In the genomic region with DNA sequence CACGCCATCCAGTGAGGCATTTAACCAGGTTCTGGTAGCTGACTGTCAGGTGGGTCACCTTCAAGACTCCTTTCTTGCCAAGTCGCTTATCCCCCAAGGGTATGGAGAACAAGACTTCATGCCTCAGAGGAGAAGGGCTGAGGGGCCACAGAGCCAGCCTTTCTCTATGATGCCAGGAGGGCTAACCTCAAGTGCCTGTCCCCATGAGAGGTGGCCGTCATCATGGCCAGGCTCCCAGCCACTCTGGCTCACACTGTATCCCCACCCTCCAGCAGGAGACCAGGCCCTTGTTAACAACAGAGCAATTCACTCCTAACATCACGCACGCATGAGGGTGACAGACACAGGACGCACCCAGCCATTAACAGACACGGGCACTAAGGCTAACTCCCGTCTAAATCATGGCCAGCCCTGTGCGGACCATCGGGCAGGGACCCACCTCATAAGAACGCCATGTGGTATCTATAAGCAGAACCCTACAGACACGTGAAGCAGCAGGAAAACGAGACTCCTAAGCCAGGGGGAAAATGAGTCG, we compare ENCODE assay signal across 13 cellular contexts. TPM values are rescaled to one million over a fixed set of nuclear protein-coding genes. Genes with fewer than 3 reads are reported as not detected.
DNase-seq lines count a peak whose midpoint lies in the region; ATAC-seq, FAIRE-seq and TF ChIP-seq lines count a peak whose summit lies in the region.
"Had no signal": no experiment of that assay in that cellular context is flagged by ENCODE, and none has a peak within 500 bp of the region (broad histone marks: within the 10 kb centered on the region; RNA-seq: fewer than 3 reads in every experiment).

No MANE protein-coding gene starts in this region.

- H3K36me3 Mint-ChIP-seq in activated naive CD8-positive, alpha-beta T cell treated with anti-CD3 and anti-CD28 coated beads for 36 hours = peaks cover 2% of the 10 kb centered on the region
- H3K36me3 Mint-ChIP-seq in nephron (ENCODE audit: low read depth) = peaks cover 13% of the 10 kb centered on the region

- H3K9me3 ChIP-seq in HepG2 (ENCODE audit: low read length) (no peaks in the 10 kb centered on the region), right lobe of liver (no peaks in the 10 kb centered on the region), transverse colon (no peaks in the 10 kb centered on the region)
- H3K9me3 ChIP-seq: esophagus squamous epithelium, ovary had no signal

- TF ChIP-seq EP300 in HepG2 (IDR thresholded peaks at IDR 0.05; ENCODE audit: low read depth in 2 of 2, low read length in 2 of 2) = no peak
- no peak for TF ChIP-seq EP300 in HepG2 (CRISPR knock-in tag; IDR thresholded peaks at IDR 0.05; ENCODE audit: borderline replicate concordance)
- TF ChIP-seq EP300 in transverse colon (IDR thresholded peaks at IDR 0.05; ENCODE audit: low read depth) = no peak

- H4K20me1 ChIP-seq in HepG2 (ENCODE audit: insufficient read depth, low read length) = peaks cover 10% of the 10 kb centered on the region; the same call in 1 of the 2 replicates

- H3K4me1 ChIP-seq in HepG2 (ENCODE audit: insufficient read depth, low read length) (peaks cover 83% of the 10 kb centered on the region), right lobe of liver (peaks cover 0 to 44% (median 18%) of the 10 kb centered on the region in 4 donors), transverse colon (peaks cover 49 to 72% (median 63%) of the 10 kb centered on the region in 4 donors)

- peak overlapping the region; percentile 12 for H3K27ac ChIP-seq in HepG2 (ENCODE audit: extremely low read length, insufficient read depth, low read length)
- H3K27ac ChIP-seq in right lobe of liver = peak overlapping the region in 1 of 3 donors; percentile 67
- H3K27ac ChIP-seq in transverse colon = peak overlapping the region; percentile 43 to 88 (median 81)
- H3K27ac ChIP-seq: ovary had no signal

- CTCF ChIA-PET in HepG2 (lab: Yijun Ruan, JAX; ENCODE audit: low intra/inter-chr PET ratio, low total read pairs) = no interaction called here

- POLR2A ChIA-PET in HepG2 (lab: Yijun Ruan, JAX) = interaction anchor here (1.0 kb wide), 1 partner anchor 111 kb away, joined by 3 read pairs; no protein-coding TSS in a partner anchor

- DNase-seq in HepG2 (ENCODE audit: low spot score) (no peak), right lobe of liver (no peak), transverse colon (no peak), D341Med (ENCODE audit: low spot score) (no peak)
- DNase-seq in activated naive CD8-positive, alpha-beta T cell treated with anti-CD3 and anti-CD28 coated beads for 36 hours = no peak
- DNase-seq in effector CD8-positive, alpha-beta T cell (lab: John Stamatoyannopoulos, UW) = no peak
- DNase-seq in activated effector memory CD4-positive, alpha-beta T cell treated with anti-CD3 and anti-CD28 coated beads, Interleukin-2, amount 50 U/mL, for 16 hours = no peak
- DNase-seq: esophagus squamous epithelium, ovary had no signal

- no TSS peak for BruUV-seq in HepG2 (replicated peaks; lab: Mats Ljungman, UMichigan)

- no peaks in the 10 kb centered on the region for H3K27me3 Mint-ChIP-seq in activated naive CD8-positive, alpha-beta T cell treated with anti-CD3 and anti-CD28 coated beads for 36 hours
- no peaks in the 10 kb centered on the region for H3K27me3 Mint-ChIP-seq in nephron (ENCODE audit: low read depth)

- H3K36me3 ChIP-seq in HepG2 (replicated peaks in 1 of 2; ENCODE audit: control insufficient read depth in 1 of 2, insufficient read depth in 2 of 2, low read length in 2 of 2) (peaks cover 0 to 2% of the 10 kb centered on the region in 2 experiments; a peak in 3 of 5 replicates), right lobe of liver (no peaks in the 10 kb centered on the region), transverse colon (no peaks in the 10 kb centered on the region)
- H3K36me3 ChIP-seq: ovary had no signal

- H3K27me3 ChIP-seq in HepG2 (ENCODE audit: control insufficient read depth in 1 of 2, insufficient read depth in 2 of 2, low read length in 2 of 2) (no peaks in the 10 kb centered on the region), right lobe of liver (no peaks in the 10 kb centered on the region), transverse colon (no peaks in the 10 kb centered on the region)
- H3K27me3 ChIP-seq: esophagus squamous epithelium, ovary had no signal

- ATAC-seq in HepG2 = no peak
- ATAC-seq in right lobe of liver = no peak

- in situ Hi-C loops in HepG2 (cut with HindIII; ENCODE audit: extremely low pct_ligation_motif_present, low pct_unique_long_range_greater_than_20kb) (loop anchor here (10.0 kb wide), 2 partner anchors 48 to 198 kb away; partner anchors contain the start of gene ELL), transverse colon (cut with MboI; ENCODE audit: low pct_ligation_motif_present in 1 of 4, low pct_unique_long_range_greater_than_20kb in 1 of 4, low sequenced_read_pairs in 3 of 4) (no loop called here)

- H3K4me1 Mint-ChIP-seq in activated naive CD8-positive, alpha-beta T cell treated with anti-CD3 and anti-CD28 coated beads for 36 hours = peaks cover 46% of the 10 kb centered on the region
- peaks cover 51% of the 10 kb centered on the region for H3K4me1 Mint-ChIP-seq in nephron

- H2AFZ ChIP-seq in HepG2 (ENCODE audit: low read length) = no peak overlapping the region

- no peak for TF ChIP-seq POLR2A in HepG2 (IDR thresholded peaks at IDR 0.05; ENCODE audit: insufficient read depth in 1 of 2, low read depth in 2 of 2, low read length in 2 of 2)
- TF ChIP-seq POLR2A in right lobe of liver (IDR thresholded peaks at IDR 0.05) = no peak
- no peak for TF ChIP-seq POLR2A in transverse colon (IDR thresholded peaks at IDR 0.05)

- TF ChIP-seq CTCF in HepG2 (CRISPR knock-in tag; IDR thresholded peaks at IDR 0.05) (no peak), right lobe of liver (IDR thresholded peaks at IDR 0.05) (no peak), nephron (IDR thresholded peaks at IDR 0.05; ENCODE audit: unreplicated experiment in 3 of 3) (no peak), transverse colon (IDR thresholded peaks at IDR 0.05) (no peak)

- H3K9ac ChIP-seq in HepG2 (ENCODE audit: insufficient read depth, low read depth, low read length) = no peak overlapping the region

- 98% methylated on average over 12 of the region's 14 CpGs for WGBS in HepG2 (ENCODE audit: low lambda C conversion rate)
- WGBS in right lobe of liver (ENCODE audit: insufficient coverage, low coverage, low lambda C conversion rate, missing lambda C conversion rate) = 82% methylated on average over 6 of the region's 14 CpGs
- WGBS in transverse colon (ENCODE audit: low coverage in 1 of 2), 2 donors = 86 to 92% methylated on average over 6 to 14 of the region's 14 CpGs

- no peak overlapping the region for H3K4me3 Mint-ChIP-seq in activated naive CD8-positive, alpha-beta T cell treated with anti-CD3 and anti-CD28 coated beads for 36 hours
- H3K4me3 Mint-ChIP-seq in nephron = peak overlapping the region in 1 of 3 experiments; percentile 1

- H3K4me2 ChIP-seq in HepG2 (ENCODE audit: low read depth, low read length) = no peak overlapping the region; the same call in 1 of the 2 replicates

- H3K9me3 Mint-ChIP-seq in activated naive CD8-positive, alpha-beta T cell treated with anti-CD3 and anti-CD28 coated beads for 36 hours = no peaks in the 10 kb centered on the region
- no peaks in the 10 kb centered on the region for H3K9me3 Mint-ChIP-seq in nephron

- H3K4me3 ChIP-seq in HepG2 (replicated peaks in 1 of 3; ENCODE audit: insufficient read depth in 1 of 3, low read depth in 2 of 3, low read length in 3 of 3) (no peak overlapping the region), right lobe of liver (no peak overlapping the region), transverse colon (no peak overlapping the region)
- H3K4me3 ChIP-seq: coronary artery, esophagus squamous epithelium, lung, ovary had no signal

- peak overlapping the region; percentile 39 for H3K27ac Mint-ChIP-seq in activated naive CD8-positive, alpha-beta T cell treated with anti-CD3 and anti-CD28 coated beads for 36 hours
- peak overlapping the region in 2 of 3 experiments; percentile 6 to 15 for H3K27ac Mint-ChIP-seq in nephron

- peaks cover 74% of the 10 kb centered on the region for H3K79me2 ChIP-seq in HepG2 (ENCODE audit: insufficient read depth, low read length)

- TF ChIP-seq RAD21 in HepG2 (CRISPR knock-in tag; IDR thresholded peaks at IDR 0.05) = no peak

- FAIRE-seq in HepG2 (lab: Jason Lieb, UNC) = no peak
- FAIRE-seq: GM12891 had no signal

- intact Hi-C loops in HepG2 (cut with micrococcal nuclease; ENCODE audit: unreplicated experiment) (loop anchor here (5.0 kb wide), 1 partner anchor 96 kb away; the partner anchor contains the start of gene UBA52), right lobe of liver (cut with DNase I) (loop anchor here in 1 of 2 donors (10.0 kb wide), 1 partner anchor 88 kb away; no protein-coding TSS in a partner anchor), transverse colon (cut with DNase I; ENCODE audit: low total_unique reads) (loop anchor here (5.0 kb wide), 1 partner anchor 486 kb away; no protein-coding TSS in a partner anchor)

RNA-seq across cellular contexts. Expression of gene ISYNA1, which starts 38.6 kb away (rescaled TPM):
- total RNA-seq in HepG2 (2016; rRNA removed; fragmentation: Illumina TruSeq; extraction: Trizol) (29.4 and 48.5 TPM in 2 replicates), right lobe of liver (1 to 10 TPM; 6.5 to 8.3 (median 7.8) TPM), transverse colon (10 to 100 TPM in 2 of 4 donors, 1 to 10 TPM in 2; 3.0 to 15.1 (median 8.8) TPM)
- 8.4 and 10.1 TPM in 2 replicates for total RNA-seq in HepG2 (2016; cell fraction: cytosol; rRNA removed; fragmentation: Illumina TruSeq; extraction: Trizol; ENCODE audit: low read depth)
- 29.3 and 46.4 TPM in 2 replicates for total RNA-seq in HepG2 (2016; cell fraction: insoluble cytoplasmic fraction; rRNA removed; fragmentation: Illumina TruSeq; extraction: Trizol)
- total RNA-seq in HepG2 (2016; cell fraction: membrane; rRNA removed; fragmentation: Illumina TruSeq; extraction: Trizol) = 16.0 and 18.7 TPM in 2 replicates
- 33.6 and 37.4 TPM in 2 replicates for total RNA-seq in HepG2 (2016; cell fraction: nucleus; rRNA removed; fragmentation: Illumina TruSeq; extraction: Trizol)
- polyA plus RNA-seq in HepG2 (2011; rRNA removed) = 29.6 and 36.5 TPM in 2 replicates
- 14.0 and 25.3 TPM in 2 replicates for polyA plus RNA-seq in HepG2 (2011; cell fraction: cytosol; rRNA removed)
- polyA plus RNA-seq in HepG2 (2011; cell fraction: nucleus; rRNA removed) = 246 and 367 TPM in 2 replicates
- polyA plus RNA-seq in HepG2 (2012) = 32.5 and 49.8 TPM in 2 replicates
- polyA plus RNA-seq in HepG2 (2016; cell fraction: cytosol; fragmentation: Illumina TruSeq; extraction: Trizol; ENCODE audit: low read depth) = 16.0 and 16.5 TPM in 2 replicates
- polyA plus RNA-seq in HepG2 (2016; cell fraction: insoluble cytoplasmic fraction; fragmentation: Illumina TruSeq; extraction: Trizol; ENCODE audit: low read depth) = 44.6 and 57.4 TPM in 2 replicates
- polyA plus RNA-seq in HepG2 (2016; cell fraction: membrane; fragmentation: Illumina TruSeq; extraction: Trizol; ENCODE audit: low read depth) = 18.1 and 22.4 TPM in 2 replicates
- polyA plus RNA-seq in HepG2 (2016; cell fraction: nucleus; fragmentation: Illumina TruSeq; extraction: Trizol; ENCODE audit: insufficient read depth, low read depth) = 103 and 119 TPM in 2 replicates
- 1.3 and 50.2 TPM in 2 replicates for polyA minus RNA-seq in HepG2 (2011; rRNA and poly(A)+ RNA removed; ENCODE audit: low replicate concordance)
- 20.4 and 29.0 TPM in 2 replicates for polyA minus RNA-seq in HepG2 (2011; cell fraction: cytosol; rRNA and poly(A)+ RNA removed)
- polyA minus RNA-seq in HepG2 (2011; cell fraction: nucleus; rRNA and poly(A)+ RNA removed) = 13.3 and 14.3 TPM in 2 replicates
- total RNA-seq in activated naive CD8-positive, alpha-beta T cell treated with anti-CD3 and anti-CD28 coated beads for 36 hours = 10 to 100 TPM; 29.6 to 32.7 TPM

RNA-seq across cellular contexts. Expression of gene ELL, which starts 45.3 kb away (rescaled TPM):
- total RNA-seq in HepG2 (2016; rRNA removed; fragmentation: Illumina TruSeq; extraction: Trizol) = 3.2 and 3.7 TPM in 2 replicates
- total RNA-seq in HepG2 (2016; cell fraction: cytosol; rRNA removed; fragmentation: Illumina TruSeq; extraction: Trizol; ENCODE audit: low read depth) = 0.71 and 1.1 TPM in 2 replicates
- 2.7 and 4.1 TPM in 2 replicates for total RNA-seq in HepG2 (2016; cell fraction: insoluble cytoplasmic fraction; rRNA removed; fragmentation: Illumina TruSeq; extraction: Trizol)
- total RNA-seq in HepG2 (2016; cell fraction: membrane; rRNA removed; fragmentation: Illumina TruSeq; extraction: Trizol) = 2.3 and 2.5 TPM in 2 replicates
- 3.3 and 4.8 TPM in 2 replicates for total RNA-seq in HepG2 (2016; cell fraction: nucleus; rRNA removed; fragmentation: Illumina TruSeq; extraction: Trizol)
- 5.4 and 5.8 TPM in 2 replicates for polyA plus RNA-seq in HepG2 (2011; rRNA removed)
- 3.2 and 4.3 TPM in 2 replicates for polyA plus RNA-seq in HepG2 (2011; cell fraction: cytosol; rRNA removed)
- polyA plus RNA-seq in HepG2 (2011; cell fraction: nucleus; rRNA removed) = 27.1 and 34.7 TPM in 2 replicates
- polyA plus RNA-seq in HepG2 (2012) = 7.1 TPM in 2 replicates
- 0.20 and 0.33 TPM in 2 replicates for polyA plus RNA-seq in HepG2 (2016; cell fraction: cytosol; fragmentation: Illumina TruSeq; extraction: Trizol; ENCODE audit: low read depth)
- polyA plus RNA-seq in HepG2 (2016; cell fraction: insoluble cytoplasmic fraction; fragmentation: Illumina TruSeq; extraction: Trizol; ENCODE audit: low read depth) = 3.1 and 4.0 TPM in 2 replicates
- 1.0 and 1.1 TPM in 2 replicates for polyA plus RNA-seq in HepG2 (2016; cell fraction: membrane; fragmentation: Illumina TruSeq; extraction: Trizol; ENCODE audit: low read depth)
- polyA plus RNA-seq in HepG2 (2016; cell fraction: nucleus; fragmentation: Illumina TruSeq; extraction: Trizol; ENCODE audit: insufficient read depth, low read depth) = 5.1 and 5.2 TPM in 2 replicates
- 6.3 and 17.2 TPM in 2 replicates for polyA minus RNA-seq in HepG2 (2011; rRNA and poly(A)+ RNA removed; ENCODE audit: low replicate concordance)
- polyA minus RNA-seq in HepG2 (2011; cell fraction: cytosol; rRNA and poly(A)+ RNA removed) = 6.0 and 8.8 TPM in 2 replicates
- polyA minus RNA-seq in HepG2 (2011; cell fraction: nucleus; rRNA and poly(A)+ RNA removed) = 12.9 and 14.3 TPM in 2 replicates
- 10 to 100 TPM in 2 of 6 experiments, 1 to 10 TPM in 4; 5.3 to 11.9 (median 8.6) TPM for total RNA-seq in right lobe of liver
- 10 to 100 TPM; 20.0 to 21.0 TPM for total RNA-seq in activated naive CD8-positive, alpha-beta T cell treated with anti-CD3 and anti-CD28 coated beads for 36 hours
- 10 to 100 TPM; 16.2 to 72.2 (median 18.0) TPM for total RNA-seq in transverse colon

RNA-seq across cellular contexts. Expression of gene SSBP4, which starts 57.4 kb away (rescaled TPM):
- total RNA-seq in HepG2 (2016; rRNA removed; fragmentation: Illumina TruSeq; extraction: Trizol) (19.3 and 39.5 TPM in 2 replicates), right lobe of liver (10 to 100 TPM; 12.8 to 23.9 (median 15.9) TPM), transverse colon (10 to 100 TPM in 3 of 4 donors, 1 to 10 TPM in 1; 9.4 to 40.4 (median 32.2) TPM)
- total RNA-seq in HepG2 (2016; cell fraction: cytosol; rRNA removed; fragmentation: Illumina TruSeq; extraction: Trizol; ENCODE audit: low read depth) = 95.2 and 104 TPM in 2 replicates
- total RNA-seq in HepG2 (2016; cell fraction: insoluble cytoplasmic fraction; rRNA removed; fragmentation: Illumina TruSeq; extraction: Trizol) = 14.4 and 39.0 TPM in 2 replicates
- total RNA-seq in HepG2 (2016; cell fraction: membrane; rRNA removed; fragmentation: Illumina TruSeq; extraction: Trizol) = 103 and 124 TPM in 2 replicates
- total RNA-seq in HepG2 (2016; cell fraction: nucleus; rRNA removed; fragmentation: Illumina TruSeq; extraction: Trizol) = 26.9 and 35.1 TPM in 2 replicates
- polyA plus RNA-seq in HepG2 (2011; rRNA removed) = 20.8 and 33.4 TPM in 2 replicates
- polyA plus RNA-seq in HepG2 (2011; cell fraction: cytosol; rRNA removed) = 11.6 and 28.6 TPM in 2 replicates
- 200 and 290 TPM in 2 replicates for polyA plus RNA-seq in HepG2 (2011; cell fraction: nucleus; rRNA removed)
- polyA plus RNA-seq in HepG2 (2012) = 18.2 and 31.6 TPM in 2 replicates
- polyA plus RNA-seq in HepG2 (2016; cell fraction: cytosol; fragmentation: Illumina TruSeq; extraction: Trizol; ENCODE audit: low read depth) = 133 and 147 TPM in 2 replicates
- 34.3 and 41.3 TPM in 2 replicates for polyA plus RNA-seq in HepG2 (2016; cell fraction: insoluble cytoplasmic fraction; fragmentation: Illumina TruSeq; extraction: Trizol; ENCODE audit: low read depth)
- 147 and 152 TPM in 2 replicates for polyA plus RNA-seq in HepG2 (2016; cell fraction: membrane; fragmentation: Illumina TruSeq; extraction: Trizol; ENCODE audit: low read depth)
- 117 and 122 TPM in 2 replicates for polyA plus RNA-seq in HepG2 (2016; cell fraction: nucleus; fragmentation: Illumina TruSeq; extraction: Trizol; ENCODE audit: insufficient read depth, low read depth)
- polyA minus RNA-seq in HepG2 (2011; rRNA and poly(A)+ RNA removed; ENCODE audit: low replicate concordance) = 10.3 and 12.3 TPM in 2 replicates
- 12.0 and 13.9 TPM in 2 replicates for polyA minus RNA-seq in HepG2 (2011; cell fraction: cytosol; rRNA and poly(A)+ RNA removed)
- polyA minus RNA-seq in HepG2 (2011; cell fraction: nucleus; rRNA and poly(A)+ RNA removed) = 20.1 and 21.6 TPM in 2 replicates
- total RNA-seq in activated naive CD8-positive, alpha-beta T cell treated with anti-CD3 and anti-CD28 coated beads for 36 hours = 100 to 1,000 TPM in 1 of 2 experiments, 10 to 100 TPM in 1; 96.1 to 101 TPM
